ENCODE assay signal across 1 cellular context in genomic region chr12:110694330-110694891, GRCh38.
TF ChIP-seq lines count a peak whose summit lies in the region.

No MANE protein-coding gene starts in this region.

TF ChIP-seq in GM12878, 131 proteins besides CTCF, POLR2A, EP300 and RAD21 (continued from another document):
- TF ChIP-seq CBFB (IDR thresholded peaks at IDR 0.05; ENCODE audit: low read depth), result no peak
- no peak for TF ChIP-seq CBX5 (IDR thresholded peaks at IDR 0.05; ENCODE audit: low read depth)
- peak; percentile 75; the same call in 1 of the 2 replicates for TF ChIP-seq SPI1 (IDR thresholded peaks at IDR 0.05; ENCODE audit: borderline replicate concordance, insufficient read depth, low read depth, low read length)
- TF ChIP-seq EED (IDR thresholded peaks at IDR 0.05; ENCODE audit: low read depth), result peak; percentile 19; the same call in 1 of the 2 replicates
- peak; percentile 32 to 44; a peak in 2 of 4 replicates for TF ChIP-seq IKZF2 (IDR thresholded peaks at IDR 0.05)
